In genomic region chr3:158233791-158234190, GRCh38 we compare ENCODE assay signal across 25 cellular contexts.
DNase-seq lines count a peak whose midpoint lies in the region; ATAC-seq, FAIRE-seq and TF ChIP-seq lines count a peak whose summit lies in the region.
"Had no signal": no experiment of that assay in that cellular context is flagged by ENCODE, and none has a peak within 500 bp of the region (broad histone marks: within the 10 kb centered on the region; RNA-seq: fewer than 3 reads in every experiment).

No MANE protein-coding gene starts in this region.

- no peaks in the 10 kb centered on the region for H3K79me1 ChIP-seq in H9 (ENCODE audit: insufficient read depth, low read depth, low read length, poor library complexity, severe bottlenecking)

- in situ Hi-C loops in K562 (cut with MboI) = no loop called here

- H3K4me2 ChIP-seq in H9 (ENCODE audit: insufficient read depth, insufficient read length, low read length) = no peak overlapping the region
- no peak overlapping the region for H3K4me2 ChIP-seq in K562 (ENCODE audit: insufficient read depth, low read length)
- H3K4me2 ChIP-seq: GM23338 had no signal

- no peaks in the 10 kb centered on the region for H3K27me3 ChIP-seq in H9 (ENCODE audit: insufficient read depth, low read length)
- no peaks in the 10 kb centered on the region for H3K27me3 ChIP-seq in K562 (ENCODE audit: control insufficient read depth in 2 of 2, insufficient read depth in 2 of 2, low read length in 2 of 2)
- H3K27me3 ChIP-seq in CD4-positive, alpha-beta T cell (ENCODE audit: control insufficient read depth, insufficient read depth, low read length) = no peaks in the 10 kb centered on the region
- H3K27me3 ChIP-seq in ovary = no peaks in the 10 kb centered on the region
- H3K27me3 ChIP-seq: BE2C had no signal

- no peak overlapping the region for H4K91ac ChIP-seq in H9 (ENCODE audit: insufficient read length, low read depth, low read length)

- H3K23ac ChIP-seq in H9 (ENCODE audit: insufficient read length, low read depth, low read length) = no peak overlapping the region

- H3K4me3 ChIP-seq in K562 (no peak overlapping the region), ovary (no peak overlapping the region)
- H3K4me3 ChIP-seq: GM12878, GM23338 had no signal

- no peak overlapping the region for H2BK12ac ChIP-seq in H9 (ENCODE audit: insufficient read length, low read depth, low read length)

- no peak overlapping the region for H4K8ac ChIP-seq in H9 (replicated peaks; ENCODE audit: insufficient read length, low read depth, low read length)

- no peak for TF ChIP-seq EP300 in K562 (IDR thresholded peaks at IDR 0.05; ENCODE audit: low read length)
- TF ChIP-seq EP300 in ovary (IDR thresholded peaks at IDR 0.05) = no peak

- H3K79me2 ChIP-seq in H9 (ENCODE audit: insufficient read depth, low read length) (no peaks in the 10 kb centered on the region), K562 (ENCODE audit: control insufficient read depth, insufficient read depth, low read length) (no peaks in the 10 kb centered on the region)

- H3K4me1 ChIP-seq in H9 (ENCODE audit: insufficient read depth, low read length) = no peaks in the 10 kb centered on the region
- no peaks in the 10 kb centered on the region for H3K4me1 ChIP-seq in K562 (replicated peaks in 1 of 2; ENCODE audit: control insufficient read depth in 2 of 2, insufficient read depth in 2 of 2, low read length in 2 of 2)
- no peaks in the 10 kb centered on the region for H3K4me1 ChIP-seq in ovary (ENCODE audit: insufficient read depth)

- H3K9ac ChIP-seq in H9 (ENCODE audit: extremely low read depth, insufficient read length, low read length) (peak overlapping the region; percentile 14), K562 (ENCODE audit: insufficient read depth in 1 of 2, low read depth in 2 of 2, low read length in 2 of 2) (no peak overlapping the region)

- no peak overlapping the region for H4K5ac ChIP-seq in H9 (ENCODE audit: insufficient read length, low read depth, low read length)

- TF ChIP-seq CTCF in H9 (conservative IDR thresholded peaks at IDR 0.05) = no peak
- no peak for TF ChIP-seq CTCF in K562 (IDR thresholded peaks at IDR 0.05 in 2 of 3, conservative IDR thresholded peaks at IDR 0.05 in 1 of 3; ENCODE audit: insufficient read depth in 2 of 3, low read depth in 1 of 3, low read length in 3 of 3)
- TF ChIP-seq CTCF in CD4-positive, alpha-beta T cell (IDR thresholded peaks at IDR 0.05) = no peak
- no peak for TF ChIP-seq CTCF in ovary (IDR thresholded peaks at IDR 0.05)

- no peaks in the 10 kb centered on the region for H3K9me1 ChIP-seq in K562 (ENCODE audit: control insufficient read depth, insufficient read depth, low read length)

- intact Hi-C loops in K562 (cut with micrococcal nuclease) (no loop called here), ovary (cut with DNase I) (no loop called here)
- intact Hi-C loops in CD4-positive, alpha-beta T cell (cut with DNase I, micrococcal nuclease) = no loop called here

- no peak overlapping the region for H3K4me3 Mint-ChIP-seq in H9
- no peak overlapping the region for H3K4me3 Mint-ChIP-seq in CD4-positive, alpha-beta T cell
- H3K4me3 Mint-ChIP-seq: CD4-positive, alpha-beta memory T cell; GM23338; HFFc6 had no signal

- H3K36me3 ChIP-seq in K562 (ENCODE audit: control insufficient read depth, insufficient read depth, low read length) = peaks cover 3% of the 10 kb centered on the region; the same call in 2 of the 3 replicates
- no peaks in the 10 kb centered on the region for H3K36me3 ChIP-seq in ovary

- no peaks in the 10 kb centered on the region for H3K27me3 Mint-ChIP-seq in H9 (ENCODE audit: low read depth)
- H3K27me3 Mint-ChIP-seq in CD4-positive, alpha-beta T cell = no peaks in the 10 kb centered on the region
- H3K27me3 Mint-ChIP-seq: CD4-positive, alpha-beta memory T cell had no signal

- H2AK5ac ChIP-seq in H9 (ENCODE audit: insufficient read length, low read length) = no peak overlapping the region

- H3K9me3 ChIP-seq in H9 (ENCODE audit: control insufficient read depth, low read depth, low read length) = no peaks in the 10 kb centered on the region
- no peaks in the 10 kb centered on the region for H3K9me3 ChIP-seq in K562 (replicated peaks; ENCODE audit: control insufficient read depth, insufficient read depth, low read depth, low read length)
- no peaks in the 10 kb centered on the region for H3K9me3 ChIP-seq in CD4-positive, alpha-beta T cell (ENCODE audit: control insufficient read depth, low read length)
- no peaks in the 10 kb centered on the region for H3K9me3 ChIP-seq in ovary
- H3K9me3 ChIP-seq: BE2C had no signal

- no peaks in the 10 kb centered on the region for H3K9me3 Mint-ChIP-seq in H9
- peaks cover 3% of the 10 kb centered on the region for H3K9me3 Mint-ChIP-seq in CD4-positive, alpha-beta T cell
- H3K9me3 Mint-ChIP-seq: HFFc6 had no signal

- no peak overlapping the region for H3K14ac ChIP-seq in H9 (ENCODE audit: insufficient read depth, low read length)

- FAIRE-seq in K562 (lab: Jason Lieb, UNC) = no peak
- FAIRE-seq: A204.1, GM19239, H54, HTR-8/SVneo had no signal

- ATAC-seq in K562 = no peak
- no peak for ATAC-seq in CD4-positive, alpha-beta T cell (ENCODE audit: poor library complexity)
- ATAC-seq: GM12878, GM23338, HCT116 had no signal

- POLR2A ChIA-PET in K562 (lab: Yijun Ruan, JAX) = no interaction called here
- POLR2A ChIA-PET in CD4-positive, alpha-beta T cell (lab: Charles Lee) = no interaction called here

- H2BK5ac ChIP-seq in H9 (ENCODE audit: insufficient read length, low read length) = no peak overlapping the region

- H2BK15ac ChIP-seq in H9 (ENCODE audit: low read depth, low read length) = no peak overlapping the region

- CTCF ChIA-PET in K562 (lab: Yijun Ruan, JAX; ENCODE audit: low intra/inter-chr PET ratio) = no interaction called here
- CTCF ChIA-PET in CD4-positive, alpha-beta T cell (lab: Charles Lee) = no interaction called here

- no peak for DNase-seq in H9
- DNase-seq in NCI-H82 (lab: John Stamatoyannopoulos, UW) = peak; percentile 99
- DNase-seq in K562 (ENCODE audit: extremely low read depth in 1 of 4, low spot score in 3 of 4) = no peak
- DNase-seq in retina = peak; percentile 7
- no peak for DNase-seq in CD4-positive, alpha-beta T cell
- no peak for DNase-seq in ovary
- no peak for DNase-seq in C1 segment of cervical spinal cord (lab: John Stamatoyannopoulos, UW)
- DNase-seq: ACHN; BE2C; CD4-positive, alpha-beta memory T cell; DMS 273 treated with DMSO at 0.1 percent for 48 hours; DMS53; DND-41; EL; HFFc6; IMR-90; KBM-7 had no signal

- H3K27ac Mint-ChIP-seq in H9 = no peak overlapping the region
- no peak overlapping the region for H3K27ac Mint-ChIP-seq in CD4-positive, alpha-beta T cell
- H3K27ac Mint-ChIP-seq: CD4-positive, alpha-beta memory T cell; HFFc6 had no signal

- H3K27ac ChIP-seq in H9 (ENCODE audit: insufficient read length, low read depth, low read length) = no peak overlapping the region
- no peak overlapping the region for H3K27ac ChIP-seq in K562 (ENCODE audit: extremely low read depth, low read depth, low read length)
- H3K27ac ChIP-seq in CD4-positive, alpha-beta T cell (ENCODE audit: low read depth, low read length) = no peak overlapping the region
- no peak overlapping the region for H3K27ac ChIP-seq in ovary
- H3K27ac ChIP-seq: C4-2B had no signal

- H3K56ac ChIP-seq in H9 (ENCODE audit: insufficient read length, low read depth, low read length) = no peak overlapping the region

- H2BK120ac ChIP-seq in H9 (ENCODE audit: low read depth, low read length, poor library complexity, severe bottlenecking) = no peak overlapping the region

- WGBS in H9 (ENCODE audit: extremely low coverage, insufficient read length, low lambda C conversion rate) = no CpG with 5 or more reads among the region's 1 CpG
- 12% methylated on average over 1 of the region's 1 CpG for WGBS in K562 (ENCODE audit: insufficient coverage, low coverage, missing lambda C conversion rate)
- WGBS in ovary, 3 donors = 88 to 100% (median 93%) methylated on average over 1 of the region's 1 CpG

- no peak overlapping the region for H2BK20ac ChIP-seq in H9 (ENCODE audit: low read depth, low read length, poor library complexity, severe bottlenecking)

- H3K36me3 Mint-ChIP-seq in H9 (ENCODE audit: insufficient read depth in 1 of 3, low read depth in 3 of 3) = peaks cover 0 to 4% (median 0%) of the 10 kb centered on the region in 3 experiments; a peak in 2 of 7 replicates
- H3K36me3 Mint-ChIP-seq in CD4-positive, alpha-beta T cell (ENCODE audit: low read depth) = peaks cover 70% of the 10 kb centered on the region

- H2AFZ ChIP-seq in H9 (ENCODE audit: low read length) = no peak overlapping the region
- no peak overlapping the region for H2AFZ ChIP-seq in K562 (ENCODE audit: low read depth, low read length)
- H2AFZ ChIP-seq: GM23338 had no signal

- no peak overlapping the region for H3K18ac ChIP-seq in H9 (ENCODE audit: insufficient read length, low read depth, low read length)

- H4K20me1 ChIP-seq in H9 (ENCODE audit: control insufficient read depth, insufficient read depth, insufficient read length) (no peaks in the 10 kb centered on the region), K562 (replicated peaks; ENCODE audit: control insufficient read depth, insufficient read depth, low read length) (no peaks in the 10 kb centered on the region)

- no peak for TF ChIP-seq RAD21 in K562 (CRISPR knock-in tag; conservative IDR thresholded peaks at IDR 0.05 in 1 of 2, IDR thresholded peaks at IDR 0.05 in 1 of 2)

- no peaks in the 10 kb centered on the region for H3K4me1 Mint-ChIP-seq in H9
- H3K4me1 Mint-ChIP-seq in CD4-positive, alpha-beta T cell (ENCODE audit: low read depth) = no peaks in the 10 kb centered on the region
- H3K4me1 Mint-ChIP-seq: CD4-positive, alpha-beta memory T cell had no signal

- no peak for TF ChIP-seq POLR2A in K562 (conservative IDR thresholded peaks at IDR 0.05)
- no peak for TF ChIP-seq POLR2A in ovary (IDR thresholded peaks at IDR 0.05)

- H3T11ph ChIP-seq in H9 (ENCODE audit: low read length) = no peak overlapping the region

- H3K23me2 ChIP-seq in H9 (ENCODE audit: insufficient read length, low read depth, low read length, poor library complexity, severe bottlenecking) = no peaks in the 10 kb centered on the region

- H3K4ac ChIP-seq in H9 (ENCODE audit: low read depth, low read length) = no peak overlapping the region

- BruUV-seq in K562 (replicated peaks; lab: Mats Ljungman, UMichigan) = no TSS peak

TF ChIP-seq in K562, 482 proteins besides CTCF, POLR2A, EP300 and RAD21 (continues in another document):
- TF ChIP-seq TEAD4 (IDR thresholded peaks at IDR 0.05; ENCODE audit: low read length) (peak; percentile 18; the same call in 1 of the 2 replicates), TEAD4 (CRISPR knock-in tag; IDR thresholded peaks at IDR 0.05; ENCODE audit: borderline replicate concordance) (no peak), NR2F6 (CRISPR knock-in tag; IDR thresholded peaks at IDR 0.05) (no peak), ELK1 (CRISPR knock-in tag; IDR thresholded peaks at IDR 0.05) (no peak)

Comparison
In these comparisons a context has a peak if more than half of its experiments do, and no peak if none do; other contexts are left out.
1. DNase-seq: peak in NCI-H82 (single experiment) and retina (single experiment); none in H9 (single experiment), K562 (0 of 4), CD4-positive, alpha-beta T cell (0 of 10), ovary (0 of 5) and C1 segment of cervical spinal cord (0 of 14).